30 cellular contexts compared by ENCODE assay signal in the genomic region with DNA sequence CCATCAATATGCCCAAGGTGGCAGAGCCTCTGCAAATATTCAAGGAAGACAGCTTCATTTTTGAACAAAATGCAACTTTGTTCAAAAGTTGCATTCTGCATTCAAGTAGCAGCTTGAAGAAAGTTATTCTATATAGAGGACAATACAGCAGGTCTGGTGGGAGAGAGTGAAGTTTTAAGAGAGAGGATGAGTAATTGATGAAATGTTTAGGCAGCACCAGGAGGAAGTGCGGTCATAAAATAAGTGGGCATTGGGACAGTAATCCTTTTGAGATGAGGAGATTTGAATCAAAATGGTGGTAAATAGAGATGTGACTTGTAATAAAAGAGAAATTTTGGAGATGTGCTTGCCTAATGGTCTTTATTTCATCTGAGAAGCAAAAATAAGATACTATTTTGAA.
"Had no signal": no experiment of that assay in that cellular context is flagged by ENCODE, and none has a peak within 500 bp of the region (broad histone marks: within the 10 kb centered on the region; RNA-seq: fewer than 3 reads in every experiment).

No MANE protein-coding gene starts in this region.

- DNase-seq: activated effector memory CD4-positive, alpha-beta T cell treated with anti-CD3 and anti-CD28 coated beads, Interleukin-2, amount 50 U/mL, for 16 hours; activated effector memory CD4-positive, alpha-beta T cell treated with Interleukin-2 at 50 U/mL for 16 hours; activated gamma-delta T cell; activated gamma-delta T cell treated with Interleukin-2 at 50 U/mL for 16 hours; activated naive CD4-positive, alpha-beta T cell; activated naive CD4-positive, alpha-beta T cell treated with anti-CD3 and anti-CD28 coated beads for 36 hours; activated naive CD4-positive, alpha-beta T cell treated with anti-CD3 and anti-CD28 coated beads, Interleukin-2, amount 10 ng/mL, durations not matched to agents 7 days and 5 days; activated naive CD4-positive, alpha-beta T cell treated with anti-CD3 and anti-CD28 coated beads, Interleukin-2, amount 50 U/mL, for 16 hours; activated naive CD4-positive, alpha-beta T cell treated with Interleukin-2 at 50 U/mL for 16 hours; activated naive CD8-positive, alpha-beta T cell treated with anti-CD3 and anti-CD28 coated beads for 36 hours; activated naive CD8-positive, alpha-beta T cell treated with anti-CD3 and anti-CD28 coated beads, Interleukin-2, amount 10 ng/mL, durations not matched to agents 7 days and 5 days; activated naive CD8-positive, alpha-beta T cell treated with anti-CD3 and anti-CD28 coated beads, Interleukin-2, amount 50 U/mL, for 24 hours; activated T-cell treated with anti-CD3 and anti-CD28 coated beads, Interleukin-2, amount 50 U/mL, for 4 hours; activated T-cell treated with anti-CD3 and anti-CD28 coated beads, Interleukin-2, amount 50 U/mL, for 48 hours; activated T-cell treated with anti-CD3 and anti-CD28 coated beads, Interleukin-2, amount 50 U/mL, for 72 hours; adrenal gland; amniotic stem cell; amygdala; anterior cingulate cortex; aorta; body of pancreas; brain microvascular endothelial cell; caudate nucleus; central memory CD4-positive, alpha-beta T cell; cerebellar nuclear complex had no signal

- H3K9me3 ChIP-seq: adrenal gland, ascending aorta, body of pancreas, breast epithelium had no signal

- ATAC-seq: activated naive CD4-positive, alpha-beta T cell treated with anti-CD3 and anti-CD28 coated beads, Interleukin-2, amount 50 U/mL, for 72 hours; activated naive CD8-positive, alpha-beta T cell treated with anti-CD3 and anti-CD28 coated beads, Interleukin-2, amount 50 U/mL, for 24 hours; activated T-cell treated with anti-CD3 and anti-CD28 coated beads, Interleukin-2, amount 50 U/mL, for 4 hours; activated T-cell treated with anti-CD3 and anti-CD28 coated beads, Interleukin-2, amount 50 U/mL, for 72 hours; activated T-helper 17 cell treated with anti-CD3 and anti-CD28 coated beads, Interleukin-2, amount 50 U/mL, for 72 hours; body of pancreas had no signal

- H3K36me3 ChIP-seq: adrenal gland, ascending aorta, brain microvascular endothelial cell, breast epithelium, cardiac muscle cell had no signal

- H3K27me3 ChIP-seq: adrenal gland, ascending aorta, body of pancreas, brain microvascular endothelial cell, breast epithelium, cardiac muscle cell had no signal

- H3K27ac ChIP-seq: adrenal gland, ascending aorta, body of pancreas, brain microvascular endothelial cell, breast epithelium, cardiac muscle cell had no signal

- H3K4me1 ChIP-seq: adrenal gland, ascending aorta, body of pancreas, breast epithelium had no signal

- H3K4me3 ChIP-seq: adrenal gland, ascending aorta, body of pancreas, breast epithelium, cardiac muscle cell had no signal
